In the genomic region with DNA sequence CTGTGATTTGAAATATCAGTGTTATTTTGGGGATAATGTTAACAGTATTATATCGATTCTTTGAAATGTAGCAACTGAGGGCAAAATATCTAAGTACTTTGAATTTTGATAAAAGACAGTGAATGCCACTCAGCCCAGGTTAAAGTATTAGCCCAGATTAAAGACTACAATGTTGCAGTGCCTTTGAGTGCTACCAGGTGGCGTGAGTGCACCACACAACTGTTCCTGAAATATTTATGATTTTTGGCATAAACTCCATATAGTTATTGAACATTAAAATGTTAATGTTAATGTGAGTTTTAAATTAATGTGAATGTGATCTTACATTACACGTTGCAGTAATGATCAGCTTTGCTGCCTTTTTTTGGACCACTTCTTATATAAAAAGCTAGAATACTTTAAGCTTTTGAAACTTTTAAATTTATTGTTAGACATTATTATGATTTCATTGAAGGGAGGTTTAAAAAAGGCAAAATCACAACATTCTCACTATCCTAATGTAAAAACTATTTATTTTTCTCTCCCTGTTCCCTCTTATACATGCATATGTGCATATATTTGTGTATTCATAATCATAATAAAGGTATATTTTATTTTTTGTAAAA, we compare ENCODE assay signal across 8 cellular contexts. TPM values are rescaled to one million over a fixed set of nuclear protein-coding genes. Genes with fewer than 3 reads are reported as not detected.
DNase-seq lines count a peak whose midpoint lies in the region; ATAC-seq and TF ChIP-seq lines count a peak whose summit lies in the region.

No MANE protein-coding gene starts in this region.

- H3K9me3 ChIP-seq in hepatocyte (ENCODE audit: low read depth) = no peaks in the 10 kb centered on the region

- 37% methylated on average over 3 of the region's 3 CpGs for WGBS in hepatocyte (ENCODE audit: low lambda C conversion rate, missing lambda C conversion rate)

- DNase-seq in activated CD8-positive, alpha-beta memory T cell treated with anti-CD3 and anti-CD28 coated beads, Interleukin-2, amount 10 ng/mL, durations not matched to agents 7 days and 5 days = peak; percentile 50
- DNase-seq in activated CD8-positive, alpha-beta memory T cell treated with anti-CD3 and anti-CD28 coated beads for 24 hours = no peak
- DNase-seq in NCI-H526 treated with DMSO at 0.1 percent for 48 hours (lab: John Stamatoyannopoulos, UW) (peak; percentile 28), hepatocyte (ENCODE audit: low spot score) (peak; percentile 45), stromal cell of bone marrow (ENCODE audit: low read depth) (peak; percentile 14), NCI-H226 (no peak)
- peak; percentile 26 for DNase-seq in activated naive CD4-positive, alpha-beta T cell treated with anti-CD3 and anti-CD28 coated beads, Interleukin-2, amount 50 U/mL, for 16 hours

- H3K9me3 Mint-ChIP-seq in activated CD8-positive, alpha-beta memory T cell treated with anti-CD3 and anti-CD28 coated beads, Interleukin-2, amount 10 ng/mL, durations not matched to agents 7 days and 5 days (ENCODE audit: low read depth) = no peaks in the 10 kb centered on the region

- H3K4me1 Mint-ChIP-seq in activated CD8-positive, alpha-beta memory T cell treated with anti-CD3 and anti-CD28 coated beads, Interleukin-2, amount 10 ng/mL, durations not matched to agents 7 days and 5 days = peaks cover 3% of the 10 kb centered on the region

- H3K27ac ChIP-seq in hepatocyte = no peak overlapping the region

- no peaks in the 10 kb centered on the region for H4K20me1 ChIP-seq in hepatocyte (ENCODE audit: insufficient read depth, poor library complexity, severe bottlenecking)

- no peaks in the 10 kb centered on the region for H3K4me1 ChIP-seq in hepatocyte (ENCODE audit: insufficient read depth)

- no peak overlapping the region for H2AFZ ChIP-seq in hepatocyte

- CTCF ChIA-PET in activated CD8-positive, alpha-beta memory T cell treated with anti-CD3 and anti-CD28 coated beads, Interleukin-2, amount 10 ng/mL, durations not matched to agents 7 days and 5 days (lab: Charles Lee) = interaction anchor here (0.9 to 2.2 kb wide), 6 partner anchors 10 to 213 kb away, joined by 3 to 12 read pairs (median 4); partner anchors contain the start of genes KLHL42 and MANSC4

- H3K4me3 Mint-ChIP-seq in activated CD8-positive, alpha-beta memory T cell treated with anti-CD3 and anti-CD28 coated beads, Interleukin-2, amount 10 ng/mL, durations not matched to agents 7 days and 5 days = no peak overlapping the region

- H3K27me3 ChIP-seq in hepatocyte = no peaks in the 10 kb centered on the region

- H3K36me3 ChIP-seq in hepatocyte (replicated peaks; ENCODE audit: insufficient read depth, low read depth) = no peaks in the 10 kb centered on the region

- H3K9me2 ChIP-seq in hepatocyte (replicated peaks; ENCODE audit: insufficient read depth) = no peaks in the 10 kb centered on the region

- no peak overlapping the region for H3K4me2 ChIP-seq in hepatocyte

- no peak for ATAC-seq in activated CD8-positive, alpha-beta memory T cell treated with anti-CD3 and anti-CD28 coated beads, Interleukin-2, amount 10 ng/mL, durations not matched to agents 7 days and 5 days
- ATAC-seq in HG02798 (IDR thresholded peaks at IDR 0.05; ENCODE audit: poor library complexity, unreplicated experiment) = peak; percentile 66

- TF ChIP-seq CTCF in hepatocyte (IDR thresholded peaks at IDR 0.05; ENCODE audit: poor library complexity) = peak; percentile 91

- H3K79me2 ChIP-seq in hepatocyte = no peaks in the 10 kb centered on the region

- no peaks in the 10 kb centered on the region for H3K27me3 Mint-ChIP-seq in activated CD8-positive, alpha-beta memory T cell treated with anti-CD3 and anti-CD28 coated beads, Interleukin-2, amount 10 ng/mL, durations not matched to agents 7 days and 5 days

- no peak overlapping the region for H3K4me3 ChIP-seq in hepatocyte

- no peak overlapping the region for H3K27ac Mint-ChIP-seq in activated CD8-positive, alpha-beta memory T cell treated with anti-CD3 and anti-CD28 coated beads, Interleukin-2, amount 10 ng/mL, durations not matched to agents 7 days and 5 days

- peaks cover 22% of the 10 kb centered on the region for H3K36me3 Mint-ChIP-seq in activated CD8-positive, alpha-beta memory T cell treated with anti-CD3 and anti-CD28 coated beads, Interleukin-2, amount 10 ng/mL, durations not matched to agents 7 days and 5 days

RNA-seq across cellular contexts. Expression of gene MRPS35, which starts 22.5 kb away (rescaled TPM):
- total RNA-seq in activated CD8-positive, alpha-beta memory T cell treated with anti-CD3 and anti-CD28 coated beads, Interleukin-2, amount 10 ng/mL, durations not matched to agents 7 days and 5 days = 10 to 100 TPM; 28.8 to 39.9 TPM
- total RNA-seq in hepatocyte = 88.1 and 95.8 TPM in 2 replicates
- 50.7 and 67.4 TPM in 2 replicates for polyA plus RNA-seq in hepatocyte

RNA-seq across cellular contexts. Expression of gene REP15, which starts 36.9 kb away (rescaled TPM):
- under 1 TPM in 1 of 2 experiments, not detected in 1; 0.61 TPM for total RNA-seq in activated CD8-positive, alpha-beta memory T cell treated with anti-CD3 and anti-CD28 coated beads, Interleukin-2, amount 10 ng/mL, durations not matched to agents 7 days and 5 days
- total RNA-seq in hepatocyte = 1.6 and 4.7 TPM in 2 replicates
- 0.43 and 1.2 TPM in 2 replicates for polyA plus RNA-seq in hepatocyte

RNA-seq across cellular contexts. Expression of gene KLHL42, which starts 46.9 kb away (rescaled TPM):
- 10 to 100 TPM; 12.6 to 14.7 TPM for total RNA-seq in activated CD8-positive, alpha-beta memory T cell treated with anti-CD3 and anti-CD28 coated beads, Interleukin-2, amount 10 ng/mL, durations not matched to agents 7 days and 5 days
- total RNA-seq in hepatocyte = 14.4 and 18.3 TPM in 2 replicates
- polyA plus RNA-seq in hepatocyte = 13.5 and 20.5 TPM in 2 replicates

RNA-seq across cellular contexts. Expression of gene MANSC4, which starts 46.9 kb away (rescaled TPM):
- not detected for total RNA-seq in activated CD8-positive, alpha-beta memory T cell treated with anti-CD3 and anti-CD28 coated beads, Interleukin-2, amount 10 ng/mL, durations not matched to agents 7 days and 5 days
- 0.63 TPM in 1 of 2 replicates, not detected in the other for total RNA-seq in hepatocyte
- polyA plus RNA-seq in hepatocyte = not detected in 2 replicates

Comparison
In these comparisons a context has a peak if more than half of its experiments do, and no peak if none do; other contexts are left out.
1. DNase-seq: peak in activated CD8-positive, alpha-beta memory T cell treated with anti-CD3 and anti-CD28 coated beads, Interleukin-2, amount 10 ng/mL, durations not matched to agents 7 days and 5 days (single experiment), NCI-H526 treated with DMSO at 0.1 percent for 48 hours (single experiment), activated naive CD4-positive, alpha-beta T cell treated with anti-CD3 and anti-CD28 coated beads, Interleukin-2, amount 50 U/mL, for 16 hours (single experiment), hepatocyte (single experiment) and stromal cell of bone marrow (single experiment); none in activated CD8-positive, alpha-beta memory T cell treated with anti-CD3 and anti-CD28 coated beads for 24 hours (single experiment) and NCI-H226 (single experiment).